14 cellular contexts compared by ENCODE assay signal in the genomic region with DNA sequence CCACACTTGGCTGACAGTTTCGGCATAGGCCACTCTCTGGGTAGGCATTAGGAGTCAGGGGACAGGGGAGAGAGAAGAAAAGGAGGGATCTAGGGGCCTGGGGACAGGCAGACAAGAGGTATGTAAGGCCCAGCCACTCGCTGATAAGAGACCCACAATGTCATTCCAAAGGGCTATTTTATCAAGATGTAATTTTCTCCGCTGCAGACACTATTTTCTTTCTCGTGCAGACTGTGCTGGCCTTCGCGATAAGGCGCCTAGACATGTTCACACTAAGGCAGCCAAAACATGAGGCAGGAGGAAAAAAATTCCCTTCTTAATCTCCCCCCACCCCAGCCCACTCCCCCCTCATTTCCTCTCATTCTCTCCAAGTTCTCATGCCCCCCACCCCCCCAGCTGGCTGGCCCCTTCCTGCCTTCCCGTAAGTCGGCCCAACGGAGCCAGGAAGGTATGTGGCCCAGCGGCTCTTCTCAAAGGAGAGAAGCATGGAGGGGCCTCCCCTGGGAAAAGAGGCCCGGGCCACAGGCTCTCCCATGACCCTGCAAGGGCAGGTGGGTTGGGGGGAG. TPM values are rescaled to one million over a fixed set of nuclear protein-coding genes. Genes with fewer than 3 reads are reported as not detected.
DNase-seq lines count a peak whose midpoint lies in the region; ATAC-seq and TF ChIP-seq lines count a peak whose summit lies in the region.
"Had no signal": no experiment of that assay in that cellular context is flagged by ENCODE, and none has a peak within 500 bp of the region (broad histone marks: within the 10 kb centered on the region; RNA-seq: fewer than 3 reads in every experiment).

No MANE protein-coding gene starts in this region.

- H3K79me1 ChIP-seq in trophoblast cell (ENCODE audit: low read length): peaks cover 63% of the 10 kb centered on the region

- no peak for TF ChIP-seq POLR2A in body of pancreas (IDR thresholded peaks at IDR 0.05)

- H3K27ac Mint-ChIP-seq in Caco-2 (ENCODE audit: unreplicated experiment): peak overlapping the region; percentile 81
- no peak overlapping the region for H3K27ac Mint-ChIP-seq in T-cell
- H3K27ac Mint-ChIP-seq: naive thymus-derived CD4-positive, alpha-beta T cell had no signal

- peak overlapping the region; percentile 99 for H4K91ac ChIP-seq in trophoblast cell (ENCODE audit: low read depth, low read length)

- peak overlapping the region; percentile 88 for H4K8ac ChIP-seq in trophoblast cell (ENCODE audit: low read depth, low read length)

- 63 to 64% methylated on average over 12 of the region's 12 CpGs for WGBS in body of pancreas, 2 donors
- WGBS in hepatocyte (ENCODE audit: low lambda C conversion rate, missing lambda C conversion rate): 31% methylated on average over 12 of the region's 12 CpGs
- WGBS in trophoblast cell (ENCODE audit: extremely low coverage, insufficient coverage, insufficient read length): no CpG with 5 or more reads among the region's 12 CpGs

- H2BK12ac ChIP-seq in trophoblast cell (ENCODE audit: low read length): peak overlapping the region; percentile 93

- H3K4ac ChIP-seq in trophoblast cell (ENCODE audit: low read depth, low read length): peak overlapping the region; percentile 94

- H3K9me3 ChIP-seq in Caco-2 (no peaks in the 10 kb centered on the region), body of pancreas (no peaks in the 10 kb centered on the region), hepatocyte (ENCODE audit: low read depth) (no peaks in the 10 kb centered on the region), trophoblast cell (ENCODE audit: insufficient read depth, low read depth, low read length) (no peaks in the 10 kb centered on the region)
- H3K9me3 ChIP-seq: esophagus muscularis mucosa, MG63 had no signal

- H3K27ac ChIP-seq in body of pancreas (peak overlapping the region in 3 of 4 donors; percentile 25 to 57 (median 34)), hepatocyte (peak overlapping the region; percentile 92), trophoblast cell (ENCODE audit: low read depth, low read length) (peak overlapping the region; percentile 91)

- H2AFZ ChIP-seq in hepatocyte (no peak overlapping the region), trophoblast cell (ENCODE audit: insufficient read depth, low read length, poor library complexity) (peak overlapping the region; percentile 64)

- H3K9me3 Mint-ChIP-seq in Caco-2 (ENCODE audit: unreplicated experiment) (no peaks in the 10 kb centered on the region), T-cell (no peaks in the 10 kb centered on the region)
- H3K9me3 Mint-ChIP-seq: central memory CD8-positive, alpha-beta T cell; naive thymus-derived CD4-positive, alpha-beta T cell had no signal

- peak overlapping the region; percentile 90 for H3K18ac ChIP-seq in trophoblast cell (ENCODE audit: low read length)

- no peak overlapping the region for H3K4me3 ChIP-seq in Caco-2 (ENCODE audit: low read depth, low read length)
- no peak overlapping the region for H3K4me3 ChIP-seq in body of pancreas
- no peak overlapping the region for H3K4me3 ChIP-seq in hepatocyte
- no peak overlapping the region for H3K4me3 ChIP-seq in trophoblast cell (ENCODE audit: low read depth, low read length)
- H3K4me3 ChIP-seq: esophagus muscularis mucosa, MG63 had no signal

- H3K4me1 ChIP-seq in Caco-2: peaks cover 43% of the 10 kb centered on the region
- peaks cover 27% of the 10 kb centered on the region for H3K4me1 ChIP-seq in body of pancreas
- H3K4me1 ChIP-seq in hepatocyte (ENCODE audit: insufficient read depth): peaks cover 89% of the 10 kb centered on the region
- peaks cover 47 to 59% of the 10 kb centered on the region in 2 experiments for H3K4me1 ChIP-seq in trophoblast cell (ENCODE audit: control insufficient read depth in 1 of 2, insufficient read depth in 2 of 2, low read length in 2 of 2)

- no peaks in the 10 kb centered on the region for H3K27me3 ChIP-seq in Caco-2 (replicated peaks; ENCODE audit: control insufficient read depth, insufficient read depth, low read length)
- no peaks in the 10 kb centered on the region for H3K27me3 ChIP-seq in body of pancreas
- H3K27me3 ChIP-seq in hepatocyte: no peaks in the 10 kb centered on the region
- no peaks in the 10 kb centered on the region for H3K27me3 ChIP-seq in trophoblast cell (ENCODE audit: insufficient read depth, low read length)
- H3K27me3 ChIP-seq: esophagus muscularis mucosa, MG63 had no signal

- H2BK5ac ChIP-seq in trophoblast cell (ENCODE audit: low read depth, low read length, poor library complexity): peak overlapping the region; percentile 98

- intact Hi-C loops in Caco-2 (cut with micrococcal nuclease; ENCODE audit: unreplicated experiment): loop anchor here (1.0 to 2.0 kb wide), 2 partner anchors 13 to 35 kb away; no protein-coding TSS in a partner anchor
- intact Hi-C loops in body of pancreas (cut with DNase I): no loop called here

- BruUV-seq in Caco-2 (replicated peaks; lab: Mats Ljungman, UMichigan): no TSS peak

- H3K4me3 Mint-ChIP-seq in Caco-2 (ENCODE audit: unreplicated experiment): no peak overlapping the region
- no peak overlapping the region for H3K4me3 Mint-ChIP-seq in T-cell
- H3K4me3 Mint-ChIP-seq: central memory CD8-positive, alpha-beta T cell; naive thymus-derived CD4-positive, alpha-beta T cell had no signal

- H3K79me2 ChIP-seq in hepatocyte (peaks cover 2% of the 10 kb centered on the region), trophoblast cell (ENCODE audit: control insufficient read depth, insufficient read depth, low read length, poor library complexity) (peaks cover 15% of the 10 kb centered on the region)

- H3K36me3 ChIP-seq in Caco-2 (ENCODE audit: control insufficient read depth, insufficient read depth, low read length): no peaks in the 10 kb centered on the region
- H3K36me3 ChIP-seq in body of pancreas (replicated peaks in 1 of 2; ENCODE audit: insufficient read depth in 1 of 2, low read depth in 2 of 2): no peaks in the 10 kb centered on the region
- H3K36me3 ChIP-seq in hepatocyte (replicated peaks; ENCODE audit: insufficient read depth, low read depth): no peaks in the 10 kb centered on the region
- no peaks in the 10 kb centered on the region for H3K36me3 ChIP-seq in trophoblast cell (ENCODE audit: control insufficient read depth in 1 of 2, insufficient read depth in 2 of 2, low read length in 2 of 2)
- H3K36me3 ChIP-seq: esophagus muscularis mucosa, MG63 had no signal

- H3K36me3 Mint-ChIP-seq in Caco-2 (ENCODE audit: insufficient read depth, unreplicated experiment) (no peaks in the 10 kb centered on the region), T-cell (no peaks in the 10 kb centered on the region)
- H3K36me3 Mint-ChIP-seq: naive thymus-derived CD4-positive, alpha-beta T cell had no signal

- TF ChIP-seq CTCF in Caco-2 (IDR thresholded peaks at IDR 0.05; ENCODE audit: insufficient read depth in 1 of 2, low read depth in 1 of 2, low read length in 1 of 2, severe bottlenecking in 1 of 2, unreplicated experiment in 1 of 2) (no peak), body of pancreas (IDR thresholded peaks at IDR 0.05) (no peak), hepatocyte (IDR thresholded peaks at IDR 0.05; ENCODE audit: poor library complexity) (no peak)

- H2BK120ac ChIP-seq in trophoblast cell (ENCODE audit: insufficient read depth, low read length, poor library complexity): peak overlapping the region; percentile 97

- POLR2A ChIA-PET in Caco-2 (lab: Charles Lee): no interaction called here
- POLR2A ChIA-PET in T-cell (lab: Charles Lee): no interaction called here

- H3K27me3 Mint-ChIP-seq in Caco-2 (ENCODE audit: insufficient read depth, unreplicated experiment) (no peaks in the 10 kb centered on the region), T-cell (peaks cover 0 to 2% of the 10 kb centered on the region in 2 donors)
- H3K27me3 Mint-ChIP-seq: central memory CD8-positive, alpha-beta T cell; naive thymus-derived CD4-positive, alpha-beta T cell had no signal

- ATAC-seq in body of pancreas: peak; percentile 15
- no peak for ATAC-seq in T-cell (replicated peaks in 1 of 4)
- no peak for ATAC-seq in HG03439 (IDR thresholded peaks at IDR 0.05; ENCODE audit: unreplicated experiment)
- ATAC-seq in HG02970 (IDR thresholded peaks at IDR 0.05; ENCODE audit: low FRiP score, unreplicated experiment): no peak
- ATAC-seq: naive thymus-derived CD4-positive, alpha-beta T cell had no signal

- CTCF ChIA-PET in Caco-2 (lab: Charles Lee): no interaction called here
- CTCF ChIA-PET in T-cell (lab: Charles Lee): no interaction called here

- H3K9me2 ChIP-seq in hepatocyte (replicated peaks; ENCODE audit: insufficient read depth): no peaks in the 10 kb centered on the region

- no peak overlapping the region for H3K23ac ChIP-seq in trophoblast cell (ENCODE audit: low read length)

- H3K4me1 Mint-ChIP-seq in Caco-2 (ENCODE audit: low read depth, unreplicated experiment) (peaks cover 30% of the 10 kb centered on the region), T-cell (no peaks in the 10 kb centered on the region)
- H3K4me1 Mint-ChIP-seq: central memory CD8-positive, alpha-beta T cell; naive thymus-derived CD4-positive, alpha-beta T cell had no signal

- no peaks in the 10 kb centered on the region for H4K20me1 ChIP-seq in hepatocyte (ENCODE audit: insufficient read depth, poor library complexity, severe bottlenecking)

- H3K9ac ChIP-seq in trophoblast cell (ENCODE audit: low read length): no peak overlapping the region

- H3K4me2 ChIP-seq in hepatocyte (peak overlapping the region; percentile 21), trophoblast cell (ENCODE audit: low read length) (peak overlapping the region; percentile 23)

- peak overlapping the region; percentile 85 for H2AK5ac ChIP-seq in trophoblast cell (ENCODE audit: low read length)

- H4K12ac ChIP-seq in trophoblast cell (ENCODE audit: low read depth, low read length): peak overlapping the region; percentile 74

- peak overlapping the region; percentile 88 for H3K14ac ChIP-seq in trophoblast cell (ENCODE audit: low read length)

- DNase-seq in Caco-2: peak in 1 of 2 experiments; percentile 40
- DNase-seq in body of pancreas: no peak
- no peak for DNase-seq in hepatocyte (ENCODE audit: low spot score)
- DNase-seq in trophoblast cell: peak; percentile 15 to 55
- no peak for DNase-seq in T-cell
- no peak for DNase-seq in H4 (ENCODE audit: low spot score)
- DNase-seq: activated CD8-positive, alpha-beta memory T cell treated with anti-CD3 and anti-CD28 coated beads for 24 hours; MG63; naive thymus-derived CD4-positive, alpha-beta T cell; NCI-H2107 had no signal

RNA-seq across cellular contexts. Expression of gene SYNPO, which starts 44.9 kb away (rescaled TPM):
- total RNA-seq in Caco-2 (2022) (22.4 and 25.1 TPM in 2 replicates), body of pancreas (10 to 100 TPM; 18.4 to 40.9 TPM), hepatocyte (6.9 and 8.4 TPM in 2 replicates), T-cell (1 to 10 TPM in 3 of 5 donors, under 1 TPM in 2; 0.09 to 1.9 (median 1.0) TPM)
- polyA plus RNA-seq in hepatocyte: 5.3 and 7.1 TPM in 2 replicates
- 52.3 and 58.9 TPM in 2 replicates for polyA plus RNA-seq in trophoblast cell (2013)
- 4.3 and 7.1 TPM in 2 replicates for total RNA-seq in H4 (2014; rRNA removed; shearing (Covaris generic))
- polyA plus RNA-seq: naive thymus-derived CD4-positive, alpha-beta T cell had no signal

Comparison
In these comparisons a context has a peak if more than half of its experiments do, and no peak if none do; other contexts are left out.
1. DNase-seq: peak in trophoblast cell (2 of 2); none in body of pancreas (0 of 4), hepatocyte (single experiment), T-cell (0 of 34) and H4 (single experiment).
2. H3K27ac ChIP-seq: peak in every context shown above with its lines; median percentile 92 in hepatocyte; 91 in trophoblast cell; 34 in body of pancreas.